In genomic region chr1:117930173-117930447, GRCh38 we compare ENCODE assay signal across 8 cellular contexts. TPM values are rescaled to one million over a fixed set of nuclear protein-coding genes. Genes with fewer than 3 reads are reported as not detected.
DNase-seq lines count a peak whose midpoint lies in the region; ATAC-seq and TF ChIP-seq lines count a peak whose summit lies in the region.

No MANE protein-coding gene starts in this region.

- H3K36me3 Mint-ChIP-seq in activated T-cell treated with anti-CD3 and anti-CD28 coated beads, Interleukin-2, amount 50 U/mL, for 72 hours (ENCODE audit: insufficient read depth in 2 of 2): peaks cover 6 to 15% of the 10 kb centered on the region in 2 donors
- peaks cover 11% of the 10 kb centered on the region for H3K36me3 Mint-ChIP-seq in WTC11

- WGBS in stomach, 5 donors: 0 to 1% (median 1%) methylated on average over 12 of the region's 12 CpGs

- H3K27ac ChIP-seq in stomach: peak overlapping the region in 4 of 5 donors; percentile 89 to 95 (median 90)

- no peaks in the 10 kb centered on the region for H3K27me3 Mint-ChIP-seq in activated T-cell treated with anti-CD3 and anti-CD28 coated beads, Interleukin-2, amount 50 U/mL, for 72 hours (ENCODE audit: low read depth)
- H3K27me3 Mint-ChIP-seq in WTC11 (ENCODE audit: low read depth): no peaks in the 10 kb centered on the region

- DNase-seq in activated T-cell treated with anti-CD3 and anti-CD28 coated beads, Interleukin-2, amount 50 U/mL, for 72 hours: peak in 1 of 2 donors; percentile 1
- DNase-seq in activated T-cell treated with anti-CD3 and anti-CD28 coated beads for 4 hours (no peak), WTC11 (ENCODE audit: low spot score) (no peak), stomach (no peak), DMS153 treated with DMSO at 0.1 percent for 48 hours (lab: John Stamatoyannopoulos, UW; ENCODE audit: unreplicated experiment) (no peak)
- no peak for DNase-seq in activated CD4-positive, alpha-beta T cell treated with anti-CD3 and anti-CD28 coated beads, Interleukin-2, amount 50 U/mL, for 48 hours

- H3K27ac Mint-ChIP-seq in activated T-cell treated with anti-CD3 and anti-CD28 coated beads, Interleukin-2, amount 50 U/mL, for 72 hours: peak overlapping the region; percentile 84
- H3K27ac Mint-ChIP-seq in WTC11: peak overlapping the region; percentile 77

- peaks cover 23 to 58% (median 33%) of the 10 kb centered on the region in 4 donors for H3K4me1 ChIP-seq in stomach

- H3K9me3 Mint-ChIP-seq in activated T-cell treated with anti-CD3 and anti-CD28 coated beads, Interleukin-2, amount 50 U/mL, for 72 hours: no peaks in the 10 kb centered on the region
- H3K9me3 Mint-ChIP-seq in WTC11: no peaks in the 10 kb centered on the region

- peak overlapping the region; percentile 97 to 99 for H3K4me3 Mint-ChIP-seq in activated T-cell treated with anti-CD3 and anti-CD28 coated beads, Interleukin-2, amount 50 U/mL, for 72 hours
- H3K4me3 Mint-ChIP-seq in WTC11: peak overlapping the region; percentile 98

- CTCF ChIA-PET in WTC11 (lab: Charles Lee): interaction anchor here (2.2 kb wide), 1 partner anchor 35 kb away, joined by 13 read pairs; no protein-coding TSS in a partner anchor

- TF ChIP-seq EP300 in stomach (IDR thresholded peaks at IDR 0.05): no peak

- intact Hi-C loops in stomach (cut with DNase I; ENCODE audit: low total_unique reads): no loop called here

- no peaks in the 10 kb centered on the region for H3K27me3 ChIP-seq in stomach

- no peaks in the 10 kb centered on the region for H3K9me3 ChIP-seq in stomach

- TF ChIP-seq POLR2A in stomach (IDR thresholded peaks at IDR 0.05): no peak

- H3K36me3 ChIP-seq in stomach: peaks cover 0 to 21% (median 16%) of the 10 kb centered on the region in 4 donors

- TF ChIP-seq CTCF in WTC11 (IDR thresholded peaks at IDR 0.05) (no peak), stomach (IDR thresholded peaks at IDR 0.05) (no peak)

- POLR2A ChIA-PET in WTC11 (lab: Charles Lee): interaction anchor here (0.6 kb wide), 1 partner anchor 10 kb away, joined by 3 read pairs; no protein-coding TSS in a partner anchor

- peaks cover 63% of the 10 kb centered on the region for H3K4me1 Mint-ChIP-seq in activated T-cell treated with anti-CD3 and anti-CD28 coated beads, Interleukin-2, amount 50 U/mL, for 72 hours (ENCODE audit: low read depth)
- H3K4me1 Mint-ChIP-seq in WTC11: peaks cover 37% of the 10 kb centered on the region

- no peak for ATAC-seq in activated T-cell treated with anti-CD3 and anti-CD28 coated beads, Interleukin-2, amount 50 U/mL, for 72 hours (replicated peaks in 1 of 2)
- ATAC-seq in WTC11 (no peak), GM21381 (IDR thresholded peaks at IDR 0.05; ENCODE audit: unreplicated experiment) (no peak)

- H3K4me3 ChIP-seq in iPS-11a (ENCODE audit: low read depth, low read length) (peak overlapping the region; percentile 100), stomach (peak overlapping the region; percentile 86 to 98 (median 94))

TF ChIP-seq in WTC11, 78 proteins besides CTCF, POLR2A, EP300 and RAD21 (continues in another document):
- TF ChIP-seq ATF2 (CRISPR knock-in tag; IDR thresholded peaks at IDR 0.05; ENCODE audit: borderline replicate concordance, low read depth) (no peak), ZNF532 (CRISPR knock-in tag; IDR thresholded peaks at IDR 0.05; ENCODE audit: borderline replicate concordance) (no peak), MYBL2 (CRISPR knock-in tag; IDR thresholded peaks at IDR 0.05) (no peak), ZSCAN18 (CRISPR knock-in tag; IDR thresholded peaks at IDR 0.05) (no peak), GABPB1 (CRISPR knock-in tag; IDR thresholded peaks at IDR 0.05) (no peak), PRDM15 (CRISPR knock-in tag; IDR thresholded peaks at IDR 0.05) (no peak), SP1 (CRISPR knock-in tag; conservative IDR thresholded peaks at IDR 0.05) (no peak)

RNA-seq across cellular contexts. Expression of gene WDR3, which starts 0.6 kb away (rescaled TPM):
- total RNA-seq in activated T-cell treated with anti-CD3 and anti-CD28 coated beads, Interleukin-2, amount 50 U/mL, for 72 hours: 10 to 100 TPM; 28.8 to 36.2 TPM
- total RNA-seq in WTC11 (2021) (38.8 to 50.0 TPM (median 42.9 TPM) in 3 replicates), stomach (10 to 100 TPM in 1 of 5 donors, 1 to 10 TPM in 3, not detected in 1; 1.4 to 16.9 (median 6.9) TPM)
- polyA plus RNA-seq in stomach: 1 to 10 TPM; 3.1 to 4.2 (median 3.1) TPM

RNA-seq across cellular contexts. Expression of gene GDAP2, which starts 0.7 kb away (rescaled TPM):
- 10 to 100 TPM; 27.9 to 28.4 TPM for total RNA-seq in activated T-cell treated with anti-CD3 and anti-CD28 coated beads, Interleukin-2, amount 50 U/mL, for 72 hours
- total RNA-seq in WTC11 (2021) (21.1 to 24.1 TPM (median 22.4 TPM) in 3 replicates), stomach (10 to 100 TPM; 21.0 to 51.4 (median 31.6) TPM)
- 1 to 10 TPM; 3.5 to 6.6 (median 4.4) TPM for polyA plus RNA-seq in stomach
